15 cellular contexts compared by ENCODE assay signal in the genomic region with DNA sequence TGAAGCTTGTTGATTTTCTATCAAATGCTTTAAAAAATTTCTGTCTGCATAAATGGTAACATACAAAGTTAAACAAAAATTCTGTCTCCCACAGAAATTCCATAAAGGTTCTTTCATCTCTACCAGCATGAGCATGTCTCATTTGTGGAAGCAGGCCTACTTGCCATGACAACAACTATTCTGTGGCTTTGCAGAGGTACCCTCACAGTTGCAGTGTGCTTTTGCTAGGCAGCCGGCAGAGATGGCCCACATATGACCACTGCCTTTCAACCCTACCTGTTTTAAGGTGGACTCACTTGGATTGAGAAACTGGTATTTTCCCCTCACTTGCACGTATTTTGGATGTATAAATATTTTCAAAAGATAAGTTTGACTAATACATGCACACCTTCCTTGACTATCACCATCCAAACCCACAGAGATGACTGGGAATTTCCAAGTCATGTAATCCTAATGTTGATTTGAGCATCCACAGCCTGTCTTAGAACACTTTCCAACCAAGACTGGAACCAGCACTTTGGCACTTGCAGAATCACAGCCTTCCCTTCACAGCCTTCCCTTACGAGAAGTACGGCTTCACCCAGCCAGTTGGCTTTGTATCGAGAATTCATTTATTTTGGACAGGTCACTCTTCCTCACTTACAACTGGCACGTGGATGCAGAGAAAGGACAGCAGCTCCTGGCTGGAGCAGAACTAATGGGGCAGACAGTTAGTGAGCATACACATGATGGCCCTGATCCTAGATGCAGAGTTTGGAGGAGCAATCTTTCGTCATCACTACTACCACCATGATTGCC. TPM values are rescaled to one million over a fixed set of nuclear protein-coding genes. Genes with fewer than 3 reads are reported as not detected.
DNase-seq lines count a peak whose midpoint lies in the region; ATAC-seq and TF ChIP-seq lines count a peak whose summit lies in the region.
"Had no signal": no experiment of that assay in that cellular context is flagged by ENCODE, and none has a peak within 500 bp of the region (broad histone marks: within the 10 kb centered on the region; RNA-seq: fewer than 3 reads in every experiment).

No MANE protein-coding gene starts in this region.

- no peak overlapping the region for H3K18ac ChIP-seq in trophoblast cell (ENCODE audit: low read length)

- no peak overlapping the region for H2BK12ac ChIP-seq in trophoblast cell (ENCODE audit: low read length)

- intact Hi-C loops in left cardiac atrium (cut with DNase I) (loop anchor here in 1 of 2 donors (5.0 kb wide), 1 partner anchor 79 kb away; no protein-coding TSS in a partner anchor), Right ventricle myocardium superior (cut with DNase I) (no loop called here)

- H3K9me3 ChIP-seq in right atrium auricular region, result no peaks in the 10 kb centered on the region
- no peaks in the 10 kb centered on the region for H3K9me3 ChIP-seq in trophoblast cell (ENCODE audit: insufficient read depth, low read depth, low read length)
- no peaks in the 10 kb centered on the region for H3K9me3 ChIP-seq in T-helper 17 cell (ENCODE audit: control insufficient read depth, low read length, poor library complexity, severe bottlenecking)
- H3K9me3 ChIP-seq: A549 had no signal

- no peak overlapping the region for H4K91ac ChIP-seq in trophoblast cell (ENCODE audit: low read depth, low read length)

- H3K9ac ChIP-seq in trophoblast cell (ENCODE audit: low read length), result no peak overlapping the region

- no CpG with 5 or more reads among the region's 7 CpGs for WGBS in trophoblast cell (ENCODE audit: extremely low coverage, insufficient coverage, insufficient read length)

- H3K36me3 Mint-ChIP-seq in T-helper 17 cell (ENCODE audit: low read depth), result peaks cover 7% of the 10 kb centered on the region

- no peak overlapping the region for H2BK5ac ChIP-seq in trophoblast cell (ENCODE audit: low read depth, low read length, poor library complexity)

- peaks cover 0 to 47% of the 10 kb centered on the region in 2 donors for H3K4me1 ChIP-seq in right atrium auricular region
- peaks cover 6 to 10% of the 10 kb centered on the region in 2 experiments for H3K4me1 ChIP-seq in trophoblast cell (ENCODE audit: control insufficient read depth in 1 of 2, insufficient read depth in 2 of 2, low read length in 2 of 2)

- H2BK120ac ChIP-seq in trophoblast cell (ENCODE audit: insufficient read depth, low read length, poor library complexity), result no peak overlapping the region

- H3K27ac Mint-ChIP-seq in T-helper 17 cell, result no peak overlapping the region

- H3K36me3 ChIP-seq in right atrium auricular region (no peaks in the 10 kb centered on the region), trophoblast cell (ENCODE audit: control insufficient read depth in 1 of 2, insufficient read depth in 2 of 2, low read length in 2 of 2) (no peaks in the 10 kb centered on the region)

- H3K4ac ChIP-seq in trophoblast cell (ENCODE audit: low read depth, low read length), result no peak overlapping the region

- TF ChIP-seq CTCF in right atrium auricular region (IDR thresholded peaks at IDR 0.05), result no peak

- no peak overlapping the region for H3K23ac ChIP-seq in trophoblast cell (ENCODE audit: low read length)

- H3K27me3 ChIP-seq in right atrium auricular region, result no peaks in the 10 kb centered on the region
- H3K27me3 ChIP-seq in trophoblast cell (ENCODE audit: insufficient read depth, low read length), result no peaks in the 10 kb centered on the region

- H2AFZ ChIP-seq in trophoblast cell (ENCODE audit: insufficient read depth, low read length, poor library complexity), result no peak overlapping the region
- H2AFZ ChIP-seq: GM23248 had no signal

- no peak overlapping the region for H2AK5ac ChIP-seq in trophoblast cell (ENCODE audit: low read length)

- no peak overlapping the region for H4K12ac ChIP-seq in trophoblast cell (ENCODE audit: low read depth, low read length)

- peaks cover 9% of the 10 kb centered on the region for H3K4me1 Mint-ChIP-seq in T-helper 17 cell

- H3K79me1 ChIP-seq in trophoblast cell (ENCODE audit: low read length), result peaks cover 9% of the 10 kb centered on the region

- H3K27ac ChIP-seq in right atrium auricular region (peak overlapping the region in 1 of 2 donors; percentile 66), trophoblast cell (ENCODE audit: low read depth, low read length) (no peak overlapping the region)

- peak in 1 of 2 donors; percentile 13 for ATAC-seq in left cardiac atrium
- no peak for ATAC-seq in Right ventricle myocardium superior (ENCODE audit: poor library complexity)
- no peak for ATAC-seq in T-helper 17 cell
- ATAC-seq: A549, K562 had no signal

- peaks cover 80% of the 10 kb centered on the region for H3K27me3 Mint-ChIP-seq in T-helper 17 cell

- H4K8ac ChIP-seq in trophoblast cell (ENCODE audit: low read depth, low read length), result no peak overlapping the region

- H3K4me3 ChIP-seq in right atrium auricular region (no peak overlapping the region), trophoblast cell (ENCODE audit: low read depth, low read length) (no peak overlapping the region)
- H3K4me3 ChIP-seq: A549, GM23248, K562 had no signal

- no peak overlapping the region for H3K14ac ChIP-seq in trophoblast cell (ENCODE audit: low read length)

- no peak overlapping the region for H3K4me2 ChIP-seq in trophoblast cell (ENCODE audit: low read length)
- H3K4me2 ChIP-seq: A549 had no signal

- H3K79me2 ChIP-seq in trophoblast cell (ENCODE audit: control insufficient read depth, insufficient read depth, low read length, poor library complexity), result no peaks in the 10 kb centered on the region

- DNase-seq in left cardiac atrium (peak; percentile 37), Right ventricle myocardium superior (no peak), right atrium auricular region (ENCODE audit: low spot score) (peak; percentile 58), trophoblast cell (peak; percentile 53 to 67), T-helper 17 cell (no peak), GM03348 (ENCODE audit: low spot score) (no peak)
- no peak for DNase-seq in effector CD4-positive, alpha-beta T cell
- DNase-seq: C1 segment of cervical spinal cord, DND-41, GM23248, HCEC 1CT, NCI-H1092 treated with DMSO at 0.1 percent for 48 hours, NCI-H524 had no signal

- H3K4me3 Mint-ChIP-seq in T-helper 17 cell, result no peak overlapping the region

RNA-seq across cellular contexts. Expression of gene FHL2, which starts 9.3 kb away (rescaled TPM):
- 10 to 100 TPM; 32.3 to 92.2 TPM for total RNA-seq in left cardiac atrium
- 1,567 TPM for total RNA-seq in Right ventricle myocardium superior
- total RNA-seq in right atrium auricular region, result 100 to 1,000 TPM; 141 to 356 TPM
- 83.4 and 89.8 TPM in 2 replicates for polyA plus RNA-seq in trophoblast cell (2013)
- 1 to 10 TPM in 1 of 2 donors, under 1 TPM in 1; 0.65 to 8.9 TPM for total RNA-seq in T-helper 17 cell

Comparison
In these comparisons a context has a peak if more than half of its experiments do, and no peak if none do; other contexts are left out.
1. DNase-seq: peak in left cardiac atrium (single experiment), right atrium auricular region (single experiment) and trophoblast cell (2 of 2); none in Right ventricle myocardium superior (single experiment), T-helper 17 cell (0 of 3), effector CD4-positive, alpha-beta T cell (single experiment) and GM03348 (single experiment).